Comparison of ENCODE assay signal across 26 cellular contexts in genomic region chr1:116230712-116231111, GRCh38.
"Had no signal": no experiment of that assay in that cellular context is flagged by ENCODE, and none has a peak within 500 bp of the region (broad histone marks: within the 10 kb centered on the region; RNA-seq: fewer than 3 reads in every experiment).

No MANE protein-coding gene starts in this region.

- H3K4me1 ChIP-seq: heart left ventricle, left lung, neural progenitor cell, sigmoid colon, uterus had no signal

- H3K4me2 ChIP-seq: neural progenitor cell, smooth muscle cell had no signal

- H2AFZ ChIP-seq: neural progenitor cell had no signal

- H3K9me3 ChIP-seq: heart left ventricle, left lung, sigmoid colon, testis, uterus had no signal

- H3K27ac ChIP-seq: epithelial cell of prostate, heart left ventricle, left lung, neural progenitor cell, sigmoid colon, testis, uterus, VCaP had no signal

- ATAC-seq: activated CD8-positive, alpha-beta memory T cell treated with anti-CD3 and anti-CD28 coated beads, Interleukin-2, amount 10 ng/mL, durations not matched to agents 7 days and 5 days; activated CD8-positive, alpha-beta T cell treated with anti-CD3 and anti-CD28 coated beads for 36 hours; activated naive CD8-positive, alpha-beta T cell treated with anti-CD3 and anti-CD28 coated beads, Interleukin-2, amount 50 U/mL, for 24 hours; heart left ventricle; left lung; naive thymus-derived CD8-positive, alpha-beta T cell; stimulated activated naive B cell treated with anti-CD40 and anti-IgM and Interleukin-4, amounts not matched to agents 10 μg/mL and 1 μg/mL and 100 μg/mL, for 72 hours had no signal

- DNase-seq: activated CD4-positive, alpha-beta T cell treated with anti-CD3 and anti-CD28 coated beads, Interleukin-2, amount 10 ng/mL, durations not matched to agents 7 days and 5 days; activated CD4-positive, CD25-positive, alpha-beta regulatory T cell treated with anti-CD3 and anti-CD28 coated beads, Interleukin-2, amount 50 U/mL, for 72 hours; activated CD8-positive, alpha-beta memory T cell treated with anti-CD3 and anti-CD28 coated beads, Interleukin-2, amount 10 ng/mL, durations not matched to agents 7 days and 5 days; activated CD8-positive, alpha-beta T cell treated with anti-CD3 and anti-CD28 coated beads for 36 hours; activated effector memory CD4-positive, alpha-beta T cell treated with anti-CD3 and anti-CD28 coated beads, Interleukin-2, amount 50 U/mL, for 16 hours; activated naive CD4-positive, alpha-beta T cell treated with anti-CD3 and anti-CD28 coated beads, Interleukin-2, amount 50 U/mL, for 16 hours; activated naive CD8-positive, alpha-beta T cell treated with anti-CD3 and anti-CD28 coated beads, Interleukin-2, amount 50 U/mL, for 24 hours; activated T-cell treated with anti-CD3 and anti-CD28 coated beads for 4 hours; cerebellar nuclear complex; cortex of kidney; heart left ventricle; kidney glomerular epithelial cell; left lung; naive thymus-derived CD8-positive, alpha-beta T cell; sigmoid colon; stimulated activated CD4-positive, alpha-beta T cell treated with anti-CD3 and anti-CD28 coated beads, Interleukin-2, amount 100 ng/mL, for 48 hours; stimulated activated CD8-positive, alpha-beta memory T cell treated with anti-CD3 and anti-CD28 coated beads, Interleukin-4, amount 100 ng/mL, for 48 hours; stimulated activated naive B cell treated with anti-CD40 and anti-IgM and Interleukin-4, amounts not matched to agents 10 μg/mL and 1 μg/mL and 100 μg/mL, for 72 hours; testis; trophoblast cell; uterus had no signal

- H3K9ac ChIP-seq: neural progenitor cell had no signal

- H3K27me3 ChIP-seq: heart left ventricle, left lung, neural progenitor cell, sigmoid colon, testis, uterus had no signal

- H3K36me3 ChIP-seq: heart left ventricle, left lung, neural progenitor cell, sigmoid colon, uterus had no signal

- H3K4me3 ChIP-seq: heart left ventricle, left lung, lung, neural progenitor cell, sigmoid colon, smooth muscle cell, testis, uterus had no signal
